Comparison of ENCODE assay signal across 1 cellular context in the genomic region with DNA sequence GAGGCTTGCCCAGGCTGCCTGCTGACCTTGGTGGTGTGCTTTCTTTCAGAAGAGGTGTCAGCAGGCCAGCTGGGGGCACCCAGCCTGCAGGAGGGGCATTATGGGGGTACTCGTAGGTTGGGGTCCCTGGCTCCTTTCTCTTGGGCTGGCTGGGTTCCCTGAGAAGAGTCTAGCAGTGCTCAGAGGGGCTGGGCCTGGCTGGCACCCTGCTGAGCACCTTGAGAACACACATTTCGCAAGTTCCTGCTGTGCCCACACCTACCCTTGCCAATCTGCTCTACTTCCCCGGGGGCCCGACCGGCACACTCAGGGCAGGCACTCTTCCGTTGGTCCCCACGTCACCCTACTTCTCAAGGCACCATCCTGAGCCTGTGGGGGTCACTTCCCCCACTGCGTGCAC.
A peak's percentile ranks its signal among the peaks of the same experiment; 100 is the strongest.
TF ChIP-seq lines count a peak whose summit lies in the region.

No MANE protein-coding gene starts in this region.

TF ChIP-seq in HEK293, 187 proteins besides CTCF, POLR2A, EP300 and RAD21:
- TF ChIP-seq ZNF837 (tag by site-specific recombination; IDR thresholded peaks at IDR 0.05), result no peak
- no peak for TF ChIP-seq ZNF48 (tag by site-specific recombination; IDR thresholded peaks at IDR 0.05)
- 0 out of 2 replicates have a peak, but pooled peaks have one; percentile 37 for TF ChIP-seq ZIC2 (tag by site-specific recombination; IDR thresholded peaks at IDR 0.05)
TF ChIP-seq in HEK293: peak in this region for 1.
